9 cellular contexts compared by ENCODE assay signal in the genomic region with DNA sequence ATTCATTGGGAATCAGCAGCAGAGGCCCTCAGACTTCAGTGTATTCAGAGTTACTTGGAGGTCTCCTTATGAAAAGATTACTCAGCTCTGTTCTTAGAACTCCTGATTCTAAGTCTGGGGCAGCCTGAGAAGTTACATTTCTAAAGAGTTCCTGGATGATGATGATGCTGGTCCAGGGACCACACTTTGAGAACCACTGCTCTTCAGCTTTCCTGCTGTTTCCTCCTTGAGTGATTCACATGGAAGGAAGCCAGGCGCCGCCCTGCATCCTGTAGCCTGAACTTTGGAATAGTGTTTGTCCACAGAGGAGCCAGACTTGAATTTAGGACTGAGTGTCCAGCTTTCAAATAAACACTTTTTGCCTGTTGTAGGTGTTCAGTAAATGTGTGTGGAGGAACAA. TPM values are rescaled to one million over a fixed set of nuclear protein-coding genes. Genes with fewer than 3 reads are reported as not detected.
DNase-seq lines count a peak whose midpoint lies in the region; ATAC-seq and TF ChIP-seq lines count a peak whose summit lies in the region.
"Had no signal": no experiment of that assay in that cellular context is flagged by ENCODE, and none has a peak within 500 bp of the region (broad histone marks: within the 10 kb centered on the region; RNA-seq: fewer than 3 reads in every experiment).

No MANE protein-coding gene starts in this region.

- peak; percentile 91 for DNase-seq in EL
- no peak for DNase-seq in T-cell
- DNase-seq in glomerular endothelial cell (ENCODE audit: extremely low read depth, low read depth, low spot score) = peak; percentile 61
- peak; percentile 87 for DNase-seq in sigmoid colon
- DNase-seq in caudate nucleus (lab: John Stamatoyannopoulos, UW) = no peak
- no peak for DNase-seq in coronary artery (ENCODE audit: low spot score)
- DNase-seq in effector CD4-positive, alpha-beta T cell = no peak
- no peak for DNase-seq in ecto neural progenitor cell (ENCODE audit: low spot score)

- no peak for TF ChIP-seq EP300 in sigmoid colon (IDR thresholded peaks at IDR 0.05)

- H3K4me1 ChIP-seq in sigmoid colon = peaks cover 0 to 45% (median 32%) of the 10 kb centered on the region in 4 donors

- POLR2A ChIA-PET in T-cell (lab: Charles Lee) = no interaction called here

- no peaks in the 10 kb centered on the region for H3K9me3 ChIP-seq in sigmoid colon
- H3K9me3 ChIP-seq: neutrophil had no signal

- CTCF ChIA-PET in T-cell (lab: Charles Lee) = interaction anchor here in 1 of 2 donors (1.0 kb wide), 1 partner anchor 199 kb away, joined by 7 read pairs; no protein-coding TSS in a partner anchor

- peaks cover 65 to 72% (median 71%) of the 10 kb centered on the region in 3 donors for H3K4me1 Mint-ChIP-seq in T-cell

- no peak for ATAC-seq in T-cell (replicated peaks in 1 of 4)

- H3K27ac ChIP-seq in sigmoid colon = peak overlapping the region; percentile 7 to 100 (median 95)
- no peak overlapping the region for H3K27ac ChIP-seq in caudate nucleus (ENCODE audit: low read depth, low read length)
- H3K27ac ChIP-seq in coronary artery = peak overlapping the region in 1 of 2 donors; percentile 98
- H3K27ac ChIP-seq: neutrophil had no signal

- peak overlapping the region; percentile 85 to 90 (median 86) for H3K4me3 Mint-ChIP-seq in T-cell

- TF ChIP-seq POLR2A in sigmoid colon (IDR thresholded peaks at IDR 0.05) = no peak

- no peak overlapping the region for H3K27ac Mint-ChIP-seq in T-cell

- peaks cover 0 to 11% (median 3%) of the 10 kb centered on the region in 4 donors for H3K36me3 ChIP-seq in sigmoid colon

- 14 to 58% methylated on average over 2 of the region's 2 CpGs for WGBS in sigmoid colon, 2 donors

- no peaks in the 10 kb centered on the region for H3K27me3 Mint-ChIP-seq in T-cell

- TF ChIP-seq CTCF in sigmoid colon (IDR thresholded peaks at IDR 0.05) = no peak
- no peak for TF ChIP-seq CTCF in coronary artery (IDR thresholded peaks at IDR 0.05)

- peaks cover 19% of the 10 kb centered on the region for H3K36me3 Mint-ChIP-seq in T-cell

- H3K27me3 ChIP-seq in sigmoid colon = no peaks in the 10 kb centered on the region
- H3K27me3 ChIP-seq: neutrophil had no signal

- no peaks in the 10 kb centered on the region for H3K9me3 Mint-ChIP-seq in T-cell

- intact Hi-C loops in sigmoid colon (cut with DNase I) = no loop called here

- H3K4me3 ChIP-seq in sigmoid colon (no peak overlapping the region), coronary artery (no peak overlapping the region)

RNA-seq across cellular contexts. Expression of gene CEBPG, which starts 2.9 kb away (rescaled TPM):
- total RNA-seq in T-cell (10 to 100 TPM; 15.9 to 27.1 (median 25.1) TPM), glomerular endothelial cell (17.1 and 22.5 TPM in 2 replicates), sigmoid colon (10 to 100 TPM; 18.6 to 27.8 (median 23.0) TPM)
- polyA plus RNA-seq in sigmoid colon = 10 to 100 TPM; 44.2 to 84.6 (median 64.9) TPM

Comparison
In these comparisons a context has a peak if more than half of its experiments do, and no peak if none do; other contexts are left out.
1. DNase-seq: peak in EL (single experiment), glomerular endothelial cell (single experiment) and sigmoid colon (single experiment); none in T-cell (0 of 34), caudate nucleus (0 of 61), coronary artery (single experiment), effector CD4-positive, alpha-beta T cell (single experiment) and ecto neural progenitor cell (single experiment).